Comparison of ENCODE assay signal across 8 cellular contexts in the genomic region with DNA sequence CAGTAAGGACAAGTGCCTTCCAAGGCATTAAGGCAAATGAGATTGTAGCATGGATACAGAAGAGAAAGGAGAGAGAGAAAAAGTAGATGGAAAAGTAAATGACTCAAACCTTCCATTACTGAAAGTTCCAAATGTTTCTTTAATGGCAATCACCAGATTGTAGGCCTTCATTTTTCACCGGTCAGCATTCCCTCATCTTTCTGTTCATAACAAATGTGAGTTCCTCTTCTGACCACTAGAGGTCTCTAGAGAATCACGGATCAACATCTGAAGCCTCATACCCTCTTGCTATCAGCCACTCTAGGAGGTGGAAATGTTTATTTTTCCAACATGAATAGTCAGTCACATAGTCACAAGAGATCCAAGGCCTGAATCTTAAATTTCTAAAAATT.
DNase-seq lines count a peak whose midpoint lies in the region; ATAC-seq and TF ChIP-seq lines count a peak whose summit lies in the region.

No MANE protein-coding gene starts in this region.

- H3K4me3 ChIP-seq in Peyer's patch = no peak overlapping the region
- H3K4me3 ChIP-seq in endodermal cell (ENCODE audit: low read length) = no peak overlapping the region

- H3K4me3 Mint-ChIP-seq in activated CD8-positive, alpha-beta T cell treated with anti-CD3 and anti-CD28 coated beads for 36 hours = no peak overlapping the region
- no peak overlapping the region for H3K4me3 Mint-ChIP-seq in activated CD8-positive, alpha-beta T cell treated with anti-CD3 and anti-CD28 coated beads, Interleukin-2, amount 10 ng/mL, durations not matched to agents 7 days and 5 days
- no peak overlapping the region for H3K4me3 Mint-ChIP-seq in endodermal cell
- no peak overlapping the region for H3K4me3 Mint-ChIP-seq in mesothelial cell of epicardium

- no peaks in the 10 kb centered on the region for H3K36me3 Mint-ChIP-seq in activated CD8-positive, alpha-beta T cell treated with anti-CD3 and anti-CD28 coated beads for 36 hours (ENCODE audit: low read depth)
- H3K36me3 Mint-ChIP-seq in activated CD8-positive, alpha-beta T cell treated with anti-CD3 and anti-CD28 coated beads, Interleukin-2, amount 10 ng/mL, durations not matched to agents 7 days and 5 days (ENCODE audit: low read depth) = no peaks in the 10 kb centered on the region
- H3K36me3 Mint-ChIP-seq in endodermal cell (ENCODE audit: low read depth) (no peaks in the 10 kb centered on the region), mesothelial cell of epicardium (no peaks in the 10 kb centered on the region)

- H3K27me3 Mint-ChIP-seq in activated CD8-positive, alpha-beta T cell treated with anti-CD3 and anti-CD28 coated beads for 36 hours = no peaks in the 10 kb centered on the region
- peaks cover 2% of the 10 kb centered on the region for H3K27me3 Mint-ChIP-seq in activated CD8-positive, alpha-beta T cell treated with anti-CD3 and anti-CD28 coated beads, Interleukin-2, amount 10 ng/mL, durations not matched to agents 7 days and 5 days (ENCODE audit: low read depth)
- H3K27me3 Mint-ChIP-seq in endodermal cell (ENCODE audit: insufficient read depth) = peaks cover 21% of the 10 kb centered on the region
- H3K27me3 Mint-ChIP-seq in mesothelial cell of epicardium (ENCODE audit: low read depth) = no peaks in the 10 kb centered on the region

- H3K9me3 Mint-ChIP-seq in activated CD8-positive, alpha-beta T cell treated with anti-CD3 and anti-CD28 coated beads for 36 hours = no peaks in the 10 kb centered on the region
- no peaks in the 10 kb centered on the region for H3K9me3 Mint-ChIP-seq in activated CD8-positive, alpha-beta T cell treated with anti-CD3 and anti-CD28 coated beads, Interleukin-2, amount 10 ng/mL, durations not matched to agents 7 days and 5 days (ENCODE audit: insufficient read depth)
- H3K9me3 Mint-ChIP-seq in endodermal cell (no peaks in the 10 kb centered on the region), mesothelial cell of epicardium (no peaks in the 10 kb centered on the region)

- no peak overlapping the region for H3K9ac ChIP-seq in endodermal cell (ENCODE audit: extremely low read depth, low read length, poor library complexity, severe bottlenecking)

- in situ Hi-C loops in KBM-7 (cut with MboI; ENCODE audit: low pct_unique_long_range_greater_than_20kb, low sequenced_read_pairs) = loop anchor here (25.0 kb wide), 1 partner anchor 286 kb away; no protein-coding TSS in a partner anchor

- CTCF ChIA-PET in activated CD8-positive, alpha-beta T cell treated with anti-CD3 and anti-CD28 coated beads for 36 hours (lab: Charles Lee) = interaction anchor here (0.6 to 3.7 kb wide), 25 partner anchors 11 to 1212 kb away, joined by 3 to 24 read pairs (median 4); no protein-coding TSS in a partner anchor
- CTCF ChIA-PET in activated CD8-positive, alpha-beta T cell treated with anti-CD3 and anti-CD28 coated beads, Interleukin-2, amount 10 ng/mL, durations not matched to agents 7 days and 5 days (lab: Charles Lee) = interaction anchor here (0.6 to 3.7 kb wide), 17 partner anchors 10 to 1211 kb away, joined by 3 to 26 read pairs (median 5); no protein-coding TSS in a partner anchor

- intact Hi-C loops in activated CD8-positive, alpha-beta T cell treated with anti-CD3 and anti-CD28 coated beads for 36 hours (cut with micrococcal nuclease) = loop anchor here (5.0 to 10.0 kb wide), 5 partner anchors 143 to 1211 kb away; no protein-coding TSS in a partner anchor

- H3K27me3 ChIP-seq in Peyer's patch = no peaks in the 10 kb centered on the region
- H3K27me3 ChIP-seq in endodermal cell (ENCODE audit: control insufficient read depth, insufficient read depth, low read length, poor library complexity, severe bottlenecking) = peaks cover 13% of the 10 kb centered on the region

- POLR2A ChIA-PET in activated CD8-positive, alpha-beta T cell treated with anti-CD3 and anti-CD28 coated beads for 36 hours (lab: Charles Lee) = no interaction called here
- POLR2A ChIA-PET in activated CD8-positive, alpha-beta T cell treated with anti-CD3 and anti-CD28 coated beads, Interleukin-2, amount 10 ng/mL, durations not matched to agents 7 days and 5 days (lab: Charles Lee) = no interaction called here

- peaks cover 6% of the 10 kb centered on the region for H3K4me1 Mint-ChIP-seq in activated CD8-positive, alpha-beta T cell treated with anti-CD3 and anti-CD28 coated beads for 36 hours (ENCODE audit: low read depth)
- H3K4me1 Mint-ChIP-seq in activated CD8-positive, alpha-beta T cell treated with anti-CD3 and anti-CD28 coated beads, Interleukin-2, amount 10 ng/mL, durations not matched to agents 7 days and 5 days (ENCODE audit: low read depth) = peaks cover 61% of the 10 kb centered on the region
- peaks cover 2% of the 10 kb centered on the region for H3K4me1 Mint-ChIP-seq in endodermal cell
- H3K4me1 Mint-ChIP-seq in mesothelial cell of epicardium = peaks cover 18% of the 10 kb centered on the region

- H3K27ac ChIP-seq in Peyer's patch (no peak overlapping the region), endodermal cell (ENCODE audit: low read depth, low read length) (no peak overlapping the region)

- H3K36me3 ChIP-seq in Peyer's patch (no peaks in the 10 kb centered on the region), endodermal cell (ENCODE audit: control insufficient read depth, insufficient read depth, low read length) (no peaks in the 10 kb centered on the region)

- no peak for DNase-seq in activated CD8-positive, alpha-beta T cell treated with anti-CD3 and anti-CD28 coated beads for 36 hours
- no peak for DNase-seq in activated CD8-positive, alpha-beta T cell treated with anti-CD3 and anti-CD28 coated beads, Interleukin-2, amount 10 ng/mL, durations not matched to agents 7 days and 5 days
- DNase-seq in KBM-7 = peak; percentile 80
- DNase-seq in Peyer's patch = no peak
- no peak for DNase-seq in endodermal cell
- no peak for DNase-seq in mesothelial cell of epicardium (ENCODE audit: low spot score in 2 of 2, unreplicated experiment in 2 of 2)
- no peak for DNase-seq in GF-D8 (lab: John Stamatoyannopoulos, UW)

- no peaks in the 10 kb centered on the region for H3K9me3 ChIP-seq in Peyer's patch
- no peaks in the 10 kb centered on the region for H3K9me3 ChIP-seq in endodermal cell (ENCODE audit: control insufficient read depth, low read length)

- H3K27ac Mint-ChIP-seq in activated CD8-positive, alpha-beta T cell treated with anti-CD3 and anti-CD28 coated beads for 36 hours = no peak overlapping the region
- H3K27ac Mint-ChIP-seq in activated CD8-positive, alpha-beta T cell treated with anti-CD3 and anti-CD28 coated beads, Interleukin-2, amount 10 ng/mL, durations not matched to agents 7 days and 5 days = no peak overlapping the region
- no peak overlapping the region for H3K27ac Mint-ChIP-seq in endodermal cell
- H3K27ac Mint-ChIP-seq in mesothelial cell of epicardium = peak overlapping the region; percentile 7

- TF ChIP-seq CTCF in activated CD8-positive, alpha-beta T cell treated with anti-CD3 and anti-CD28 coated beads for 36 hours (IDR thresholded peaks at IDR 0.05) = peak; percentile 78
- peak; percentile 43 to 96 (median 86) for TF ChIP-seq CTCF in Peyer's patch (IDR thresholded peaks at IDR 0.05)
- peak; percentile 87 for TF ChIP-seq CTCF in endodermal cell (conservative IDR thresholded peaks at IDR 0.05)
- peak; percentile 89 for TF ChIP-seq CTCF in mesothelial cell of epicardium (IDR thresholded peaks at IDR 0.05; ENCODE audit: unreplicated experiment)

- ATAC-seq in activated CD8-positive, alpha-beta T cell treated with anti-CD3 and anti-CD28 coated beads for 36 hours = peak; percentile 57
- ATAC-seq in activated CD8-positive, alpha-beta T cell treated with anti-CD3 and anti-CD28 coated beads, Interleukin-2, amount 10 ng/mL, durations not matched to agents 7 days and 5 days = no peak
- peak; percentile 86 for ATAC-seq in GM21723 (IDR thresholded peaks at IDR 0.05; ENCODE audit: unreplicated experiment)

- H3K4me1 ChIP-seq in Peyer's patch (peaks cover 0 to 7% (median 0%) of the 10 kb centered on the region in 4 donors), endodermal cell (ENCODE audit: control insufficient read depth, insufficient read depth, low read length) (no peaks in the 10 kb centered on the region)

- TF ChIP-seq POLR2A in Peyer's patch (IDR thresholded peaks at IDR 0.05) = no peak

- WGBS in endodermal cell (ENCODE audit: insufficient coverage in 1 of 2, insufficient read length in 1 of 2), 2 experiments = 20 to 34% methylated on average over 1 to 2 of the region's 2 CpGs
